In genomic region chr20:407953-408842, GRCh38 we compare ENCODE assay signal across 8 cellular contexts. TPM values are rescaled to one million over a fixed set of nuclear protein-coding genes. Genes with fewer than 3 reads are reported as not detected.
DNase-seq lines count a peak whose midpoint lies in the region; TF ChIP-seq lines count a peak whose summit lies in the region.

Gene RBCK1 (plus strand): TSS chr20:408299. CDS start chr20:408758, 459 bp downstream.

- H3K4me3 Mint-ChIP-seq in endothelial cell (ENCODE audit: unreplicated experiment) = peak within 1 kb of the TSS; percentile 96

- peaks cover 20% of the 10 kb centered on the region for H3K4me1 Mint-ChIP-seq in endothelial cell (ENCODE audit: unreplicated experiment)

- H3K4me1 ChIP-seq in NT2/D1 (ENCODE audit: insufficient read depth, insufficient read length) = peaks cover 2% of the 10 kb centered on the region

- peaks cover 12% of the 10 kb centered on the region; the same call in 1 of the 2 replicates for H3K9me3 ChIP-seq in NT2/D1 (ENCODE audit: insufficient read depth, low read length)

- no peak for TF ChIP-seq CTCF in GM20000 (IDR thresholded peaks at IDR 0.05; ENCODE audit: extremely low read depth, missing control alignments)
- no peak for TF ChIP-seq CTCF in endothelial cell (IDR thresholded peaks at IDR 0.05; ENCODE audit: unreplicated experiment)

- H3K36me3 Mint-ChIP-seq in endothelial cell (ENCODE audit: low read depth, unreplicated experiment) = peaks cover 33% of the 10 kb centered on the region

- peaks cover 27% of the 10 kb centered on the region for H3K36me3 ChIP-seq in NT2/D1 (ENCODE audit: insufficient read depth, insufficient read length, low read length)

- peak within 1 kb of the TSS; percentile 76 for H3K27ac Mint-ChIP-seq in endothelial cell (ENCODE audit: unreplicated experiment)

- DNase-seq in COLO829 (ENCODE audit: low spot score) (peak; percentile 96), GM20000 (ENCODE audit: low spot score) (peak; percentile 100), HS-5 (ENCODE audit: low read depth) (peak; percentile 54), NT2/D1 (ENCODE audit: low read depth, low spot score) (peak; percentile 39), endothelial cell (ENCODE audit: low spot score) (peak; percentile 55), midbrain (lab: John Stamatoyannopoulos, UW) (peak; percentile 88)
- DNase-seq in activated CD8-positive, alpha-beta memory T cell treated with anti-CD3 and anti-CD28 coated beads, Interleukin-2, amount 50 U/mL, for 24 hours (ENCODE audit: extremely low read depth) = peak; percentile 63
- DNase-seq in stimulated activated CD8-positive, alpha-beta memory T cell treated with anti-CD3 and anti-CD28 coated beads, Interleukin-15, amount 100 ng/mL, for 48 hours (ENCODE audit: low read depth in 2 of 2) = peak; percentile 80 to 83

- H3K4me3 ChIP-seq in NT2/D1 (ENCODE audit: insufficient read length, low read depth) = peak within 1 kb of the TSS; percentile 94

- no peaks in the 10 kb centered on the region for H3K27me3 ChIP-seq in NT2/D1 (ENCODE audit: insufficient read depth, insufficient read length)

- H3K27me3 Mint-ChIP-seq in endothelial cell (ENCODE audit: unreplicated experiment) = peaks cover 9% of the 10 kb centered on the region

- no peaks in the 10 kb centered on the region for H3K9me3 Mint-ChIP-seq in endothelial cell (ENCODE audit: unreplicated experiment)

- H3K9ac ChIP-seq in NT2/D1 (ENCODE audit: insufficient read length, low read depth) = peak within 1 kb of the TSS; percentile 92

RNA-seq across cellular contexts. Expression of gene RBCK1, which starts in this region (rescaled TPM):
- 68.8 TPM for total RNA-seq in endothelial cell (ENCODE audit: unreplicated experiment)

Comparison
In these comparisons a context has a peak if more than half of its experiments do, and no peak if none do; other contexts are left out.
1. Peak in every context shown above with its lines: DNase-seq and H3K4me3 ChIP-seq.
2. DNase-seq: peak in every context shown above with its lines; median percentile 100 in GM20000; 96 in COLO829; 88 in midbrain; 82 in stimulated activated CD8-positive, alpha-beta memory T cell treated with anti-CD3 and anti-CD28 coated beads, Interleukin-15, amount 100 ng/mL, for 48 hours; 63 in activated CD8-positive, alpha-beta memory T cell treated with anti-CD3 and anti-CD28 coated beads, Interleukin-2, amount 50 U/mL, for 24 hours; 55 in endothelial cell; 54 in HS-5; 39 in NT2/D1.